Comparison of ENCODE assay signal across 29 cellular contexts in the genomic region with DNA sequence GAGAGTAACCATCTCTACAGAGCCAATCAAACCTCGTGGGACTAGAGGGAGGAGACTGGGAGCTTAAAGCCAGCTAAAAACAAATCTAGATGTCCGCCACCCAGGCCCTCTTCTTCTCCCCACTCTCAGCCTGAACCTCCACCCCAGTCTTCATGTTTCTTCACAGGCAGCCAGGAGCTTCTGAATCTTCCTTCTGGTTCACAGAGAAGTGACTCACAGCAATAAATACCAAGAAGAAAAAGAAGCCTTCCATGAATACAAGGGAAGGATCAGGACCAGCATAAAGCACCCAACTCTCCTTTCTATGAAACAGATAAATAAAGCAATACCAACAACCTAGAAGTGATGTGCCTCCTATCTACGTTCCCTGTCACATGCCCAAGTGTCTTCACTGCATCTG.
"Had no signal": no experiment of that assay in that cellular context is flagged by ENCODE, and none has a peak within 500 bp of the region (broad histone marks: within the 10 kb centered on the region; RNA-seq: fewer than 3 reads in every experiment).

No MANE protein-coding gene starts in this region.

- H3K4me3 Mint-ChIP-seq: naive thymus-derived CD8-positive, alpha-beta T cell; nephron; neural crest cell; stimulated activated naive B cell treated with anti-CD40 and anti-IgM and Interleukin-4, amounts not matched to agents 10 μg/mL and 1 μg/mL and 100 μg/mL, for 72 hours had no signal

- H3K27me3 ChIP-seq: pancreas, stomach, suprapubic skin, tibial artery, upper lobe of right lung had no signal

- H3K27ac Mint-ChIP-seq: naive thymus-derived CD8-positive, alpha-beta T cell; nephron; stimulated activated naive B cell treated with anti-CD40 and anti-IgM and Interleukin-4, amounts not matched to agents 10 μg/mL and 1 μg/mL and 100 μg/mL, for 72 hours had no signal

- H3K4me1 Mint-ChIP-seq: naive thymus-derived CD8-positive, alpha-beta T cell; nephron; neural crest cell; stimulated activated naive B cell treated with anti-CD40 and anti-IgM and Interleukin-4, amounts not matched to agents 10 μg/mL and 1 μg/mL and 100 μg/mL, for 72 hours had no signal

- H3K9me3 Mint-ChIP-seq: nephron, neural crest cell had no signal

- DNase-seq: kidney glomerular epithelial cell; left cardiac atrium; left lung; lower lobe of right lung; mammary epithelial cell; mesenchymal stem cell; naive thymus-derived CD8-positive, alpha-beta T cell; nucleus accumbens; pancreas; posterior cingulate gyrus; retina; right cardiac atrium; stimulated activated CD4-positive, alpha-beta T cell treated with anti-CD3 and anti-CD28 coated beads, Interleukin-12 subunit alpha, Interleukin-12 subunit beta, amount 100 ng/mL, for 4 hours; stimulated activated CD4-positive, alpha-beta T cell treated with anti-CD3 and anti-CD28 coated beads, Interleukin-15, amount 100 ng/mL, for 24 hours; stimulated activated CD4-positive, alpha-beta T cell treated with anti-CD3 and anti-CD28 coated beads, Interleukin-2, amount 100 ng/mL, for 24 hours; stimulated activated CD4-positive, alpha-beta T cell treated with anti-CD3 and anti-CD28 coated beads, Interleukin-4, amount 100 ng/mL, for 1 hour; stimulated activated naive B cell treated with anti-CD40 and anti-IgM and Interleukin-4, amounts not matched to agents 10 μg/mL and 1 μg/mL and 100 μg/mL, for 72 hours; stimulated activated naive CD8-positive, alpha-beta T cell treated with anti-CD3 and anti-CD28 coated beads, Interleukin-15, Interleukin-2, amounts not matched to agents 100 U/mL and 50 U/mL, for 24 hours; stomach; tibial artery; trophoblast cell; upper lobe of right lung had no signal

- ATAC-seq: left cardiac atrium; left lung; lower lobe of right lung; naive thymus-derived CD8-positive, alpha-beta T cell; pancreas; right cardiac atrium; sciatic nerve; stimulated activated naive B cell treated with anti-CD40 and anti-IgM and Interleukin-4, amounts not matched to agents 10 μg/mL and 1 μg/mL and 100 μg/mL, for 72 hours; stimulated activated naive CD8-positive, alpha-beta T cell treated with anti-CD3 and anti-CD28 coated beads, Interleukin-15, Interleukin-2, amounts not matched to agents 100 U/mL and 50 U/mL, for 24 hours; upper lobe of right lung had no signal

- H3K27me3 Mint-ChIP-seq: stimulated activated naive B cell treated with anti-CD40 and anti-IgM and Interleukin-4, amounts not matched to agents 10 μg/mL and 1 μg/mL and 100 μg/mL, for 72 hours had no signal

- H3K36me3 Mint-ChIP-seq: naive thymus-derived CD8-positive, alpha-beta T cell; stimulated activated naive B cell treated with anti-CD40 and anti-IgM and Interleukin-4, amounts not matched to agents 10 μg/mL and 1 μg/mL and 100 μg/mL, for 72 hours had no signal

- H3K36me3 ChIP-seq: left lung, lower lobe of right lung, pancreas, prostate gland, stomach, suprapubic skin, thoracic aorta, tibial artery, upper lobe of right lung had no signal

- H3K27ac ChIP-seq: left lung, lower lobe of right lung, pancreas, prostate gland, skin epidermis, stomach, suprapubic skin, thoracic aorta, tibial artery, upper lobe of right lung had no signal

- H3K4me1 ChIP-seq: left lung, lower lobe of right lung, pancreas, prostate gland, stomach, suprapubic skin, tibial artery, upper lobe of right lung had no signal

- H3K9me3 ChIP-seq: left lung, lower lobe of right lung, pancreas, prostate gland, stomach, suprapubic skin, thoracic aorta, tibial artery, upper lobe of right lung had no signal

- H3K4me3 ChIP-seq: left lung, lower lobe of right lung, pancreas, prostate gland, skin epidermis, stomach, suprapubic skin, thoracic aorta, tibial artery, upper lobe of right lung had no signal
